In the genomic region with DNA sequence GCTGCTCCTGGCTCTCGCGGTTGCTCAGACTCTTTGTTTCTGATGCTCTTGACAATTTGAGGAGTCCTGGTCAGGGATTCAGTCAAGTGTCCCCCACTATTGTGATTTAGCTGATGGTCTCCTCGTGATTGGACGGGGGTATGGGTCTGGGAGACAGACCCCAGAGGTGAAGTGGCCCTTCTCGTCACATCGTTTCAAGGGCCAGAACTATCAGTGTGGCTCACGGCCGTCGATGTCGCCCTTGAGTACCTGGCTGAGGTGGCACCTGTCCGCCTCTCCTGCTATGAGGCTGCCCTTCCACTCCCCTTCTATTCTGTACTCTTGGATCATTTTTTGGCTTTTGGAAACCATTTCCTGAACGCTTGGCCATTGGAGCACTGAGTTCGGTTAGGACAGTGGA, we compare ENCODE assay signal across 10 cellular contexts. TPM values are rescaled to one million over a fixed set of nuclear protein-coding genes. Genes with fewer than 3 reads are reported as not detected.
DNase-seq lines count a peak whose midpoint lies in the region; ATAC-seq, FAIRE-seq and TF ChIP-seq lines count a peak whose summit lies in the region.
"Had no signal": no experiment of that assay in that cellular context is flagged by ENCODE, and none has a peak within 500 bp of the region (broad histone marks: within the 10 kb centered on the region; RNA-seq: fewer than 3 reads in every experiment).

No MANE protein-coding gene starts in this region.

- H3K79me2 ChIP-seq in ACC112 (ENCODE audit: control insufficient read depth, insufficient read depth, low read length, unreplicated experiment), result no peaks in the 10 kb centered on the region

- in situ Hi-C loops in GM13977 (cut with MboI; ENCODE audit: low pct_unique_long_range_greater_than_20kb, low sequenced_read_pairs, unreplicated experiment), result loop anchor here (5.0 to 25.0 kb wide), 2 partner anchors 110 to 450 kb away; no protein-coding TSS in a partner anchor

- BruUV-seq in Caco-2 (replicated peaks; lab: Mats Ljungman, UMichigan), result no TSS peak

- no peak for ATAC-seq in naive thymus-derived CD4-positive, alpha-beta T cell

- DNase-seq in Caco-2 (peak in 1 of 2 experiments; percentile 13), COR-L47 (lab: John Stamatoyannopoulos, UW) (no peak), GM13977 (ENCODE audit: low spot score) (no peak), medulla oblongata (ENCODE audit: extremely low spot score) (no peak), D721Med (ENCODE audit: insufficient read length, low spot score) (no peak)
- no peak for DNase-seq in activated CD4-positive, alpha-beta memory T cell treated with anti-CD3 and anti-CD28 coated beads for 36 hours
- DNase-seq in naive thymus-derived CD4-positive, alpha-beta T cell, result no peak

- no peaks in the 10 kb centered on the region for H3K9me3 ChIP-seq in Caco-2
- H3K9me3 ChIP-seq in naive thymus-derived CD4-positive, alpha-beta T cell (ENCODE audit: control insufficient read depth in 2 of 3, low read length in 3 of 3), result no peaks in the 10 kb centered on the region
- H3K9me3 ChIP-seq: psoas muscle had no signal

- FAIRE-seq in D721Med (lab: Jason Lieb, UNC), result no peak

- peak overlapping the region; percentile 21 for H3K4me3 Mint-ChIP-seq in Caco-2 (ENCODE audit: unreplicated experiment)
- no peak overlapping the region for H3K4me3 Mint-ChIP-seq in activated CD4-positive, alpha-beta memory T cell treated with anti-CD3 and anti-CD28 coated beads for 36 hours
- H3K4me3 Mint-ChIP-seq in naive thymus-derived CD4-positive, alpha-beta T cell, result peak overlapping the region in 6 of 10 donors; percentile 11 to 67 (median 62)

- POLR2A ChIA-PET in Caco-2 (lab: Charles Lee), result no interaction called here
- POLR2A ChIA-PET in activated CD4-positive, alpha-beta memory T cell treated with anti-CD3 and anti-CD28 coated beads for 36 hours (lab: Charles Lee), result interaction anchor here (1.2 kb wide), 1 partner anchor 105 kb away, joined by 4 read pairs; no protein-coding TSS in a partner anchor
- POLR2A ChIA-PET in naive thymus-derived CD4-positive, alpha-beta T cell (lab: Charles Lee), result interaction anchor here (1.3 to 11.8 kb wide), 6 partner anchors 37 to 110 kb away, joined by 4 to 96 read pairs (median 12); a partner anchor contains a TSS

- H3K27ac ChIP-seq in ACC112 (ENCODE audit: low read depth, low read length), result no peak overlapping the region
- no peak overlapping the region for H3K27ac ChIP-seq in naive thymus-derived CD4-positive, alpha-beta T cell (ENCODE audit: low read depth, low read length)
- H3K27ac ChIP-seq: psoas muscle had no signal

- H3K9me3 Mint-ChIP-seq in Caco-2 (ENCODE audit: unreplicated experiment), result no peaks in the 10 kb centered on the region
- no peaks in the 10 kb centered on the region for H3K9me3 Mint-ChIP-seq in activated CD4-positive, alpha-beta memory T cell treated with anti-CD3 and anti-CD28 coated beads for 36 hours
- peaks cover 0 to 1% (median 0%) of the 10 kb centered on the region in 11 donors for H3K9me3 Mint-ChIP-seq in naive thymus-derived CD4-positive, alpha-beta T cell
- H3K9me3 Mint-ChIP-seq: activated naive CD4-positive, alpha-beta T cell treated with anti-CD3 and anti-CD28 coated beads, Interleukin-2, amount 50 U/mL, for 72 hours had no signal

- H3K4me1 ChIP-seq in ACC112 (ENCODE audit: control insufficient read depth, insufficient read depth, low read length, unreplicated experiment) (peaks cover 3% of the 10 kb centered on the region), Caco-2 (peaks cover 36% of the 10 kb centered on the region)
- peaks cover 57 to 77% of the 10 kb centered on the region in 2 donors for H3K4me1 ChIP-seq in naive thymus-derived CD4-positive, alpha-beta T cell (ENCODE audit: control insufficient read depth in 2 of 2, insufficient read depth in 2 of 2, low read length in 2 of 2)
- H3K4me1 ChIP-seq: psoas muscle had no signal

- intact Hi-C loops in Caco-2 (cut with micrococcal nuclease; ENCODE audit: unreplicated experiment), result loop anchor here (1.0 kb wide), 6 partner anchors 23 to 214 kb away; a partner anchor contains a TSS
- intact Hi-C loops in activated CD4-positive, alpha-beta memory T cell treated with anti-CD3 and anti-CD28 coated beads for 36 hours (cut with micrococcal nuclease), result loop anchor here (1.0 to 10.0 kb wide), 3 partner anchors 110 to 513 kb away; a partner anchor contains a TSS
- intact Hi-C loops in naive thymus-derived CD4-positive, alpha-beta T cell (cut with micrococcal nuclease), result loop anchor here (1.0 to 10.0 kb wide), 9 partner anchors 37 to 1043 kb away; a partner anchor contains a TSS

- H3K36me3 Mint-ChIP-seq in Caco-2 (ENCODE audit: insufficient read depth, unreplicated experiment), result peaks cover 13% of the 10 kb centered on the region
- H3K36me3 Mint-ChIP-seq in activated CD4-positive, alpha-beta memory T cell treated with anti-CD3 and anti-CD28 coated beads for 36 hours, result no peaks in the 10 kb centered on the region
- peaks cover 0 to 28% (median 0%) of the 10 kb centered on the region in 5 donors for H3K36me3 Mint-ChIP-seq in naive thymus-derived CD4-positive, alpha-beta T cell

- H3K4me3 ChIP-seq in ACC112 (ENCODE audit: low read depth, low read length), result no peak overlapping the region
- no peak overlapping the region for H3K4me3 ChIP-seq in Caco-2 (ENCODE audit: low read depth, low read length)
- no peak overlapping the region for H3K4me3 ChIP-seq in naive thymus-derived CD4-positive, alpha-beta T cell (ENCODE audit: low read length)
- H3K4me3 ChIP-seq: psoas muscle had no signal

- H3K27me3 ChIP-seq in ACC112 (ENCODE audit: insufficient read depth, low read length) (no peaks in the 10 kb centered on the region), Caco-2 (replicated peaks; ENCODE audit: control insufficient read depth, insufficient read depth, low read length) (no peaks in the 10 kb centered on the region)
- no peaks in the 10 kb centered on the region for H3K27me3 ChIP-seq in naive thymus-derived CD4-positive, alpha-beta T cell (ENCODE audit: control insufficient read depth in 2 of 2, insufficient read depth in 2 of 2, low read length in 2 of 2)

- peaks cover 48% of the 10 kb centered on the region for H3K4me1 Mint-ChIP-seq in Caco-2 (ENCODE audit: low read depth, unreplicated experiment)
- H3K4me1 Mint-ChIP-seq in activated CD4-positive, alpha-beta memory T cell treated with anti-CD3 and anti-CD28 coated beads for 36 hours (ENCODE audit: low read depth), result peaks cover 69% of the 10 kb centered on the region
- peaks cover 44 to 81% (median 75%) of the 10 kb centered on the region in 7 donors for H3K4me1 Mint-ChIP-seq in naive thymus-derived CD4-positive, alpha-beta T cell

- CTCF ChIA-PET in Caco-2 (lab: Charles Lee), result interaction anchor here (1.0 to 3.4 kb wide), 4 partner anchors 21 to 110 kb away, joined by 3 to 22 read pairs (median 6); no protein-coding TSS in a partner anchor
- CTCF ChIA-PET in activated CD4-positive, alpha-beta memory T cell treated with anti-CD3 and anti-CD28 coated beads for 36 hours (lab: Charles Lee), result interaction anchor here (1.4 to 13.0 kb wide), 6 partner anchors 89 to 227 kb away, joined by 3 to 247 read pairs (median 15); a partner anchor contains a TSS
- CTCF ChIA-PET in naive thymus-derived CD4-positive, alpha-beta T cell (lab: Charles Lee), result interaction anchor here (0.7 to 11.4 kb wide), 11 partner anchors 36 to 226 kb away, joined by 3 to 129 read pairs (median 5); a partner anchor contains a TSS

- TF ChIP-seq CTCF in Caco-2 (IDR thresholded peaks at IDR 0.05; ENCODE audit: insufficient read depth in 1 of 2, low read depth in 1 of 2, low read length in 1 of 2, severe bottlenecking in 1 of 2, unreplicated experiment in 1 of 2) (no peak), GM13977 (IDR thresholded peaks at IDR 0.05; ENCODE audit: extremely low read depth, insufficient read depth, missing control alignments) (no peak), D721Med (IDR thresholded peaks at IDR 0.05; ENCODE audit: insufficient read depth, missing control alignments) (no peak)

- no peaks in the 10 kb centered on the region for H3K27me3 Mint-ChIP-seq in Caco-2 (ENCODE audit: insufficient read depth, unreplicated experiment)
- H3K27me3 Mint-ChIP-seq in activated CD4-positive, alpha-beta memory T cell treated with anti-CD3 and anti-CD28 coated beads for 36 hours, result no peaks in the 10 kb centered on the region
- H3K27me3 Mint-ChIP-seq in naive thymus-derived CD4-positive, alpha-beta T cell, result no peaks in the 10 kb centered on the region

- peak overlapping the region; percentile 56 for H3K27ac Mint-ChIP-seq in Caco-2 (ENCODE audit: unreplicated experiment)
- peak overlapping the region; percentile 44 for H3K27ac Mint-ChIP-seq in activated CD4-positive, alpha-beta memory T cell treated with anti-CD3 and anti-CD28 coated beads for 36 hours
- H3K27ac Mint-ChIP-seq in naive thymus-derived CD4-positive, alpha-beta T cell, result peak overlapping the region; percentile 55 to 94 (median 82)

- peak overlapping the region; percentile 66 for H2AFZ ChIP-seq in ACC112 (ENCODE audit: low read length, unreplicated experiment)

- H3K36me3 ChIP-seq in ACC112 (ENCODE audit: insufficient read depth, low read length) (no peaks in the 10 kb centered on the region), Caco-2 (ENCODE audit: control insufficient read depth, insufficient read depth, low read length) (no peaks in the 10 kb centered on the region)
- no peaks in the 10 kb centered on the region for H3K36me3 ChIP-seq in naive thymus-derived CD4-positive, alpha-beta T cell (ENCODE audit: control insufficient read depth in 2 of 3, insufficient read depth in 3 of 3, low read length in 3 of 3)

RNA-seq across cellular contexts. Expression of a gene that starts 7.4 kb away (rescaled TPM):
- total RNA-seq in Caco-2 (2022), result 30.9 and 32.7 TPM in 2 replicates
- total RNA-seq in activated CD4-positive, alpha-beta memory T cell treated with anti-CD3 and anti-CD28 coated beads for 36 hours, result 10 to 100 TPM; 12.9 to 13.6 TPM
- total RNA-seq in naive thymus-derived CD4-positive, alpha-beta T cell, result 10 to 100 TPM in 2 of 5 experiments, 1 to 10 TPM in 3; 6.3 to 56.1 (median 9.3) TPM
- polyA plus RNA-seq in naive thymus-derived CD4-positive, alpha-beta T cell, result 1 to 10 TPM; 4.0 to 9.3 TPM
